8 cellular contexts compared by ENCODE assay signal in the genomic region with DNA sequence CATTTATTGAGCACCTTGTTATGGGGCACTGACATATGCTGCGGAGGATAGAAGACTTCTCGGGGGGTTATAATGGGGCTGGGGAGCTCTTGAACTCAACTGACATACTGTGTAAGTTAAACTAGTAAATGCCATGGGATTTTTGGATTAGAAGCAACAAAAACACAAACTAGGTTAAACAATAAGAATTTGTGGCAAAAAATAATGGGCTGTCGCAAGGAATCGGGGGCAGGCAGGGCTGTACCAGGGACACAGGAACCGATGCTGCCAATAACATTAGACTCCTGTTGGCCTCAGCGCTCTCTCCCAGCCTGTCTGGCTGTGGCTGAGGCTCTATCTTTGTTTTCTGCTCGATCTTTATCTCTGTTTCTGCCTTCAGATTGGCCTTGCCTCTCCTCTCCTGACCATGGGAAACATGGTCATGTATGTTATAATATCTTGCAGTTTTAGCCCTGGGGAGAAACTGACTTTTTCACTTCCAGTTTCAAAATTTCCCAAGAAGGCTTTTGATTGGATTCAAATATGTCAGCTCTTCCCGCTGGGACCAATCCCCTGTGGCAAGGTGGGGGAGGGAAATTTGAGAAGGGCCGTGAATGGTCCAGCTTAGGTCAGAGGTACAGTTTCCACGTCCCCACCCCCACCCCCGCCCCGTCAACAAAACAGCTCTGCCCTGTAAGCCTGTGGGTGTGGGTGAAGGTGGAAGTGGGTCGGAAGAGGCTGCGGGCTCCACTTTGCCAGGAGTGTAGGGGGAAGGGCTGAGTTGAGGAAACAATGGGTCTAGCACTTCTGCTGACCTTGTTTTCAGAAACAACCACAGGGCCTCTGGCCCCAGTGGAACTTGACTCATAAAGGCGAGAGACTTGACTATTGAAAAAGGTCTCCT.
DNase-seq lines count a peak whose midpoint lies in the region; ATAC-seq and TF ChIP-seq lines count a peak whose summit lies in the region.

No MANE protein-coding gene starts in this region.

- no peak for TF ChIP-seq POLR2A in thyroid gland (IDR thresholded peaks at IDR 0.05)

- peak overlapping the region; percentile 72 for H3K4me3 Mint-ChIP-seq in nephron progenitor cell

- H3K9me3 ChIP-seq in PC-3 (ENCODE audit: low read length) (no peaks in the 10 kb centered on the region), thyroid gland (no peaks in the 10 kb centered on the region)

- H3K4me3 ChIP-seq in PC-3 (ENCODE audit: low read length) = peak overlapping the region; percentile 60
- peak overlapping the region in 1 of 3 donors; percentile 0 for H3K4me3 ChIP-seq in thyroid gland (replicated peaks in 1 of 3)

- TSS peak; percentile 90 for BruUV-seq in PC-3 (replicated peaks; lab: Mats Ljungman, UMichigan)

- CTCF ChIA-PET in PC-3 (lab: Charles Lee) = interaction anchor here (0.6 kb wide), 1 partner anchor 465 kb away, joined by 4 read pairs; no protein-coding TSS in a partner anchor

- POLR2A ChIA-PET in PC-3 (lab: Charles Lee; ENCODE audit: unreplicated experiment) = interaction anchor here (0.7 kb wide), 1 partner anchor 38 kb away, joined by 3 read pairs; no protein-coding TSS in a partner anchor

- no peaks in the 10 kb centered on the region for H3K9me2 ChIP-seq in PC-3 (replicated peaks; ENCODE audit: low read length)

- H3K79me2 ChIP-seq in PC-3 (ENCODE audit: low read length) = no peaks in the 10 kb centered on the region

- intact Hi-C loops in PC-3 (cut with micrococcal nuclease) = loop anchor here (1.0 to 5.0 kb wide), 6 partner anchors 52 to 1026 kb away; no protein-coding TSS in a partner anchor
- intact Hi-C loops in thyroid gland (cut with DNase I) = loop anchor here (5.0 to 10.0 kb wide), 3 partner anchors 54 to 304 kb away; partner anchors contain the start of gene TBL1XR1

- DNase-seq in Ammon's horn (ENCODE audit: low spot score) (peak; percentile 72), PC-3 (peak; percentile 96), activated T-helper 1 cell treated with Interleukin-2 at 50 U/mL for 16 hours (ENCODE audit: low read depth) (peak; percentile 26), fibroblast of peridontal ligament (ENCODE audit: extremely low read depth) (peak; percentile 81), nephron progenitor cell (peak; percentile 26), thyroid gland (peak; percentile 64 to 67)

- peaks cover 71% of the 10 kb centered on the region for H3K4me1 Mint-ChIP-seq in nephron progenitor cell

- no peaks in the 10 kb centered on the region for H3K36me3 Mint-ChIP-seq in nephron progenitor cell (ENCODE audit: low read depth)

- H3K9ac ChIP-seq in PC-3 (ENCODE audit: low read length) = peak overlapping the region; percentile 82

- H3K4me2 ChIP-seq in PC-3 (ENCODE audit: low read length) = peak overlapping the region; percentile 84

- peaks cover 45% of the 10 kb centered on the region for H3K4me1 ChIP-seq in PC-3 (ENCODE audit: insufficient read depth, low read length)
- peaks cover 54 to 62% of the 10 kb centered on the region in 2 donors for H3K4me1 ChIP-seq in thyroid gland

- H3K27ac ChIP-seq in PC-3 (ENCODE audit: low read length) (peak overlapping the region; percentile 95), thyroid gland (peak overlapping the region; percentile 74 to 88 (median 76))

- H3K27me3 Mint-ChIP-seq in nephron progenitor cell (ENCODE audit: low read depth, poor library complexity) = no peaks in the 10 kb centered on the region

- ATAC-seq in GM19035 (IDR thresholded peaks at IDR 0.05; ENCODE audit: unreplicated experiment) (peak; percentile 48), HG03280 (IDR thresholded peaks at IDR 0.05; ENCODE audit: unreplicated experiment) (peak; percentile 36), PC-3 (peak; percentile 61)

- H3K9me3 Mint-ChIP-seq in nephron progenitor cell = peaks cover 7% of the 10 kb centered on the region

- H3K27me3 ChIP-seq in PC-3 (ENCODE audit: low read length) (no peaks in the 10 kb centered on the region), thyroid gland (no peaks in the 10 kb centered on the region)

- WGBS in thyroid gland, 2 donors = 16 to 19% methylated on average over 15 of the region's 15 CpGs

- H2AFZ ChIP-seq in PC-3 (ENCODE audit: low read length) = peak overlapping the region; percentile 72

- H3K36me3 ChIP-seq in PC-3 (ENCODE audit: low read depth, low read length) = no peaks in the 10 kb centered on the region
- no peaks in the 10 kb centered on the region for H3K36me3 ChIP-seq in thyroid gland

- H3F3A ChIP-seq in PC-3 (ENCODE audit: low read length, unreplicated experiment) = peaks cover 8% of the 10 kb centered on the region

- TF ChIP-seq CTCF in PC-3 (conservative IDR thresholded peaks at IDR 0.05; ENCODE audit: low read depth, low read length) = no peak
- no peak for TF ChIP-seq CTCF in nephron progenitor cell (IDR thresholded peaks at IDR 0.05)
- no peak for TF ChIP-seq CTCF in thyroid gland (IDR thresholded peaks at IDR 0.05)

- peak overlapping the region; percentile 98 for H3K27ac Mint-ChIP-seq in nephron progenitor cell

- no peaks in the 10 kb centered on the region for H4K20me1 ChIP-seq in PC-3 (ENCODE audit: low read length)

Comparison
In these comparisons a context has a peak if more than half of its experiments do, and no peak if none do; other contexts are left out.
1. DNase-seq: peak in every context shown above with its lines; median percentile 96 in PC-3; 81 in fibroblast of peridontal ligament; 72 in Ammon's horn; 66 in thyroid gland; 26 in activated T-helper 1 cell treated with Interleukin-2 at 50 U/mL for 16 hours; 26 in nephron progenitor cell.